29 cellular contexts compared by ENCODE assay signal in the genomic region with DNA sequence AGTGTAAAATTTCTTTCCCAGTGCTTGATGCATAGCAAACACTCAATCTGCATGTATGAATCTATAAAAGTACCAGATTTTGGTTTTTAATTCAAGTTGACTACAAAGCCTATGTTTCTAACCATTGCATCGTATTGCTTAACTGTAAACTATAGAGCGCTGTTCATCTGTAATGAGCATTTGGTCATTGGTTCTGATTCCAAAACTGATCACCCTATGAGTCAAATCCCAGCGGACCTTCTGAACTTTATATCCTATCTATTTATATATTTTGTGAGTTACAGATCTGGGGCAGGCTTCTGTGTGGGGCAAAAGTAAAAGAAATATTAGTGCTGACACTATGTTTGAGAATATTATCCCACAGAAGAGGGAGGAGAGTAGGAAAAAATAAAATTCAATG.
"Had no signal": no experiment of that assay in that cellular context is flagged by ENCODE, and none has a peak within 500 bp of the region (broad histone marks: within the 10 kb centered on the region; RNA-seq: fewer than 3 reads in every experiment).

No MANE protein-coding gene starts in this region.

- DNase-seq: activated CD4-positive, alpha-beta memory T cell treated with anti-CD3 and anti-CD28 coated beads, Interleukin-2, amount 10 ng/mL, durations not matched to agents 7 days and 5 days; activated CD4-positive, alpha-beta T cell treated with anti-CD3 and anti-CD28 coated beads for 1 hour; activated CD4-positive, alpha-beta T cell treated with anti-CD3 and anti-CD28 coated beads for 4 hours; activated CD4-positive, alpha-beta T cell treated with anti-CD3 and anti-CD28 coated beads, Interleukin-2, amount 10 ng/mL, durations not matched to agents 7 days and 5 days; activated CD4-positive, alpha-beta T cell treated with anti-CD3 and anti-CD28 coated beads, Interleukin-2, amount 50 U/mL, for 4 hours; activated CD8-positive, alpha-beta memory T cell treated with anti-CD3 and anti-CD28 coated beads, Interleukin-2, amount 50 U/mL, for 48 hours; activated effector memory CD4-positive, alpha-beta T cell treated with Interleukin-2 at 50 U/mL for 16 hours; activated gamma-delta T cell treated with Interleukin-2 at 50 U/mL for 16 hours; activated naive CD4-positive, alpha-beta T cell treated with anti-CD3 and anti-CD28 coated beads, Interleukin-2, amount 50 U/mL, for 16 hours; activated naive CD4-positive, alpha-beta T cell treated with Interleukin-2 at 50 U/mL for 16 hours; activated T-cell treated with anti-CD3 and anti-CD28 coated beads, Interleukin-2, amount 50 U/mL, for 4 hours; adrenal gland; amygdala; central memory CD4-positive, alpha-beta T cell; cerebellar nuclear complex; colonic mucosa; effector memory CD4-positive, alpha-beta T cell; endodermal cell; erythroblast; foreskin melanocyte; heart right ventricle; T-helper 1 cell; T-helper 17 cell; T1000 had no signal

- H3K4me3 ChIP-seq: adrenal gland, breast epithelium, cardiac muscle cell, colonic mucosa, esophagus muscularis mucosa, gastroesophageal sphincter, heart right ventricle had no signal

- H3K4me1 ChIP-seq: adrenal gland, breast epithelium, colonic mucosa, esophagus muscularis mucosa, gastroesophageal sphincter, heart right ventricle had no signal

- H3K9me3 ChIP-seq: adrenal gland, colonic mucosa had no signal

- H3K27ac ChIP-seq: adrenal gland, breast epithelium, cardiac muscle cell, colonic mucosa, esophagus muscularis mucosa, gastroesophageal sphincter, heart right ventricle, VCaP had no signal

- H3K36me3 ChIP-seq: adrenal gland, breast epithelium, cardiac muscle cell, colonic mucosa, esophagus muscularis mucosa, gastroesophageal sphincter, heart right ventricle had no signal

- H3K27me3 ChIP-seq: adrenal gland, breast epithelium, cardiac muscle cell, colonic mucosa, esophagus muscularis mucosa, gastroesophageal sphincter, heart right ventricle had no signal
